14 cellular contexts compared by ENCODE assay signal in the genomic region with DNA sequence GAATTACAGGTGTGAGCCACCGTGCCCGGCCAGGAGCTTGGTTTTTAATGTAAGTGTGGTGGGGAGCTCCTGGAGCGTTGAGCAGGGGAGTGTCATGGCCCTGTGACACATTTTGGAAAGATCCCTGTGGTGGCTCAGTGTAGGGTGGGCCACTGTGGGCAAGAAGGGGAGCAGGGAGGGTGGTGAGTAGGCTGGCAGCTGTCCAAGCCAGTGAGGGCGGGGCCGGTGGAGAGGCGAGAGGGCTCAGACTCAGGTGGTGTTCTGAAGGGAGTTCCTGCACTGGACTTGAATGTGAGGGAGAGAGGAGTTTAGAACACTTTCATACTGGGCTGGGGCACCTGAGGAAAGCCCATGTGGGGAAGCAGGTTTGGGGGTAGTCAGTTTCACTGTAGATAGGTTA.
A peak's percentile ranks its signal among the peaks of the same experiment; 100 is the strongest.
DNase-seq lines count a peak whose midpoint lies in the region; ATAC-seq and TF ChIP-seq lines count a peak whose summit lies in the region.
"Had no signal": no experiment of that assay in that cellular context is flagged by ENCODE, and none has a peak within 500 bp of the region (broad histone marks: within the 10 kb centered on the region; RNA-seq: fewer than 3 reads in every experiment).

No MANE protein-coding gene starts in this region.

- H3K4me1 ChIP-seq in BLaER1 treated with 17β-estradiol and CSF1 and Interleukin-3, amounts not matched to agents 10 nM and 100 nM, result peaks cover 32 to 65% (median 52%) of the 10 kb centered on the region in 10 experiments
- peaks cover 16% of the 10 kb centered on the region for H3K4me1 ChIP-seq in DND-41 (ENCODE audit: insufficient read depth, low read length)
- H3K4me1 ChIP-seq: parathyroid adenoma had no signal

- H2AFZ ChIP-seq in DND-41 (ENCODE audit: low read depth, low read length), result no peak overlapping the region
- H2AFZ ChIP-seq: parathyroid adenoma had no signal

- DNase-seq in DND-41 (peak; percentile 19), RPMI8226 (peak; percentile 55), glomerular visceral epithelial cell (ENCODE audit: extremely low spot score) (peak; percentile 53), NCI-H2196 (lab: John Stamatoyannopoulos, UW; ENCODE audit: unreplicated experiment) (no peak), GM13977 (ENCODE audit: low spot score) (no peak), NCI-H524 treated with DMSO at 0.1 percent for 48 hours (lab: John Stamatoyannopoulos, UW) (no peak)
- DNase-seq: activated CD8-positive, alpha-beta memory T cell treated with anti-CD3 and anti-CD28 coated beads, Interleukin-2, amount 50 U/mL, for 48 hours; activated gamma-delta T cell treated with Interleukin-2 at 50 U/mL for 16 hours; foreskin melanocyte; left lung; SJCRH30 had no signal

- H3K9me3 ChIP-seq in BLaER1 treated with 17β-estradiol and CSF1 and Interleukin-3, amounts not matched to agents 10 nM and 100 nM (replicated peaks in 1 of 11), result no peaks in the 10 kb centered on the region
- H3K9me3 ChIP-seq in DND-41 (ENCODE audit: insufficient read depth, low read length, severe bottlenecking), result no peaks in the 10 kb centered on the region
- H3K9me3 ChIP-seq: left lung, SJCRH30 had no signal

- no peak for ATAC-seq in DND-41 (ENCODE audit: insufficient read depth, low read depth)
- ATAC-seq: left lung had no signal

- no peaks in the 10 kb centered on the region for H3K79me2 ChIP-seq in DND-41 (ENCODE audit: insufficient read depth, low read length)
- H3K79me2 ChIP-seq: parathyroid adenoma had no signal

- peaks cover 0 to 2% (median 0%) of the 10 kb centered on the region in 11 experiments; a peak in 2 of 22 replicates for H3K27me3 ChIP-seq in BLaER1 treated with 17β-estradiol and CSF1 and Interleukin-3, amounts not matched to agents 10 nM and 100 nM
- H3K27me3 ChIP-seq in DND-41 (ENCODE audit: insufficient read depth, low read length, poor library complexity), result no peaks in the 10 kb centered on the region
- H3K27me3 ChIP-seq: SJCRH30 had no signal

- TF ChIP-seq CTCF in DND-41 (IDR thresholded peaks at IDR 0.05; ENCODE audit: borderline replicate concordance, extremely low read depth, low read length, poor library complexity, severe bottlenecking) (no peak), GM13977 (IDR thresholded peaks at IDR 0.05; ENCODE audit: extremely low read depth, insufficient read depth, missing control alignments) (no peak)

- H3K9ac ChIP-seq in BLaER1 treated with 17β-estradiol and CSF1 and Interleukin-3, amounts not matched to agents 10 nM and 100 nM, result no peak overlapping the region
- no peak overlapping the region for H3K9ac ChIP-seq in DND-41 (ENCODE audit: low read depth, low read length)
- H3K9ac ChIP-seq: parathyroid adenoma had no signal

- H3K36me3 ChIP-seq in BLaER1 treated with 17β-estradiol and CSF1 and Interleukin-3, amounts not matched to agents 10 nM and 100 nM, result peaks cover 0 to 10% (median 4%) of the 10 kb centered on the region in 11 experiments; a peak in 7 of 22 replicates
- no peaks in the 10 kb centered on the region for H3K36me3 ChIP-seq in DND-41 (ENCODE audit: insufficient read depth, low read length)
- H3K36me3 ChIP-seq: SJCRH30 had no signal

- no peak overlapping the region for H3K4me3 ChIP-seq in BLaER1 treated with 17β-estradiol and CSF1 and Interleukin-3, amounts not matched to agents 10 nM and 100 nM
- H3K4me3 ChIP-seq in DND-41 (ENCODE audit: low read depth in 1 of 2, low read length in 2 of 2), result no peak overlapping the region
- H3K4me3 ChIP-seq: coronary artery, left lung, SJCRH30 had no signal

- no peak overlapping the region for H3K27ac ChIP-seq in BLaER1 treated with 17β-estradiol and CSF1 and Interleukin-3, amounts not matched to agents 10 nM and 100 nM
- H3K27ac ChIP-seq in DND-41 (ENCODE audit: low read length), result no peak overlapping the region
- H3K27ac ChIP-seq: coronary artery, left lung, parathyroid adenoma, SJCRH30 had no signal

- H3K4me2 ChIP-seq in BLaER1 treated with 17β-estradiol and CSF1 and Interleukin-3, amounts not matched to agents 10 nM and 100 nM, result peak overlapping the region in 7 of 11 experiments; percentile 8 to 37 (median 23); a peak in 9 of 22 replicates
- H3K4me2 ChIP-seq in DND-41 (ENCODE audit: insufficient read depth, low read length), result no peak overlapping the region

- peaks cover 0 to 12% (median 11%) of the 10 kb centered on the region in 11 experiments; a peak in 17 of 22 replicates for H4K20me1 ChIP-seq in BLaER1 treated with 17β-estradiol and CSF1 and Interleukin-3, amounts not matched to agents 10 nM and 100 nM
- 0 out of 2 replicates have a peak, but pooled peaks cover 2% of the 10 kb centered on the region for H4K20me1 ChIP-seq in DND-41 (ENCODE audit: insufficient read depth, low read length)

- in situ Hi-C loops in GM13977 (cut with MboI; ENCODE audit: low pct_unique_long_range_greater_than_20kb, low sequenced_read_pairs, unreplicated experiment), result no loop called here

Comparison
In these comparisons a context has a peak if more than half of its experiments do, and no peak if none do; other contexts are left out.
1. DNase-seq: peak in DND-41 (single experiment), RPMI8226 (single experiment) and glomerular visceral epithelial cell (single experiment); none in NCI-H2196 (single experiment), GM13977 (single experiment) and NCI-H524 treated with DMSO at 0.1 percent for 48 hours (single experiment).